8 cellular contexts compared by ENCODE assay signal in genomic region chr11:72736452-72737069, GRCh38. TPM values are rescaled to one million over a fixed set of nuclear protein-coding genes. Genes with fewer than 3 reads are reported as not detected.
DNase-seq lines count a peak whose midpoint lies in the region; ATAC-seq lines count a peak whose summit lies in the region.

No MANE protein-coding gene starts in this region.

- peaks cover 7% of the 10 kb centered on the region for H3K36me3 Mint-ChIP-seq in activated naive CD8-positive, alpha-beta T cell treated with anti-CD3 and anti-CD28 coated beads, Interleukin-2, amount 10 ng/mL, durations not matched to agents 7 days and 5 days

- H3K9me3 Mint-ChIP-seq in activated naive CD8-positive, alpha-beta T cell treated with anti-CD3 and anti-CD28 coated beads, Interleukin-2, amount 10 ng/mL, durations not matched to agents 7 days and 5 days = no peaks in the 10 kb centered on the region

- peak overlapping the region; percentile 100 for H3K27ac Mint-ChIP-seq in activated naive CD8-positive, alpha-beta T cell treated with anti-CD3 and anti-CD28 coated beads, Interleukin-2, amount 10 ng/mL, durations not matched to agents 7 days and 5 days

- no peaks in the 10 kb centered on the region for H3K27me3 ChIP-seq in H7 (ENCODE audit: control insufficient read depth, insufficient read depth, low read length)

- H3K4me3 ChIP-seq in H7 (ENCODE audit: insufficient read depth, low read depth, low read length) = no peak overlapping the region

- DNase-seq in H7 (peak; percentile 51), T-helper 1 cell (peak in 4 of 5 donors; percentile 28 to 87 (median 42)), left lobe of liver (ENCODE audit: low spot score) (no peak), COLO829 (ENCODE audit: low spot score) (no peak), NCI-H1417 treated with DMSO at 0.1 percent for 48 hours (lab: John Stamatoyannopoulos, UW) (no peak), SK-N-DZ (ENCODE audit: low spot score) (no peak)
- DNase-seq in activated naive CD8-positive, alpha-beta T cell treated with anti-CD3 and anti-CD28 coated beads, Interleukin-2, amount 10 ng/mL, durations not matched to agents 7 days and 5 days = peak; percentile 68
- peak; percentile 24 for DNase-seq in stimulated activated CD8-positive, alpha-beta memory T cell treated with anti-CD3 and anti-CD28 coated beads, Interleukin-15, amount 100 ng/mL, for 1 hour (ENCODE audit: low read depth)

- H3K27me3 Mint-ChIP-seq in activated naive CD8-positive, alpha-beta T cell treated with anti-CD3 and anti-CD28 coated beads, Interleukin-2, amount 10 ng/mL, durations not matched to agents 7 days and 5 days = no peaks in the 10 kb centered on the region

- ATAC-seq in activated naive CD8-positive, alpha-beta T cell treated with anti-CD3 and anti-CD28 coated beads, Interleukin-2, amount 10 ng/mL, durations not matched to agents 7 days and 5 days (ENCODE audit: low read depth) = peak; percentile 92
- ATAC-seq in left lobe of liver = peak; percentile 38

- H3K4me3 Mint-ChIP-seq in activated naive CD8-positive, alpha-beta T cell treated with anti-CD3 and anti-CD28 coated beads, Interleukin-2, amount 10 ng/mL, durations not matched to agents 7 days and 5 days = peak overlapping the region; percentile 85

- H3K36me3 ChIP-seq in H7 (replicated peaks; ENCODE audit: control insufficient read depth, insufficient read depth, low read length) = no peaks in the 10 kb centered on the region; the same call in 1 of the 2 replicates

- POLR2A ChIA-PET in activated naive CD8-positive, alpha-beta T cell treated with anti-CD3 and anti-CD28 coated beads, Interleukin-2, amount 10 ng/mL, durations not matched to agents 7 days and 5 days (lab: Charles Lee) = interaction anchor here (0.6 to 3.2 kb wide), 5 partner anchors 14 to 79 kb away, joined by 4 to 13 read pairs (median 6); no protein-coding TSS in a partner anchor

- H3K4me1 Mint-ChIP-seq in activated naive CD8-positive, alpha-beta T cell treated with anti-CD3 and anti-CD28 coated beads, Interleukin-2, amount 10 ng/mL, durations not matched to agents 7 days and 5 days = peaks cover 50% of the 10 kb centered on the region

RNA-seq across cellular contexts. Expression of gene ARAP1, which starts 15.6 kb away (rescaled TPM):
- 85.2 and 85.5 TPM in 2 replicates for total RNA-seq in H7 (2014; rRNA removed; shearing (Covaris generic))
- 100 to 1,000 TPM; 129 to 134 TPM for total RNA-seq in activated naive CD8-positive, alpha-beta T cell treated with anti-CD3 and anti-CD28 coated beads, Interleukin-2, amount 10 ng/mL, durations not matched to agents 7 days and 5 days
- total RNA-seq in left lobe of liver = 37.5 TPM
- 63.6 and 74.0 TPM in 2 replicates for polyA plus RNA-seq in SK-N-DZ (2014; cell fraction: cytosol; rRNA removed)
- 135 and 164 TPM in 2 replicates for polyA plus RNA-seq in SK-N-DZ (2014; cell fraction: nucleus; rRNA removed)

RNA-seq across cellular contexts. Expression of gene STARD10, which starts 57.3 kb away (rescaled TPM):
- 19.3 and 26.8 TPM in 2 replicates for total RNA-seq in H7 (2014; rRNA removed; shearing (Covaris generic))
- 1 to 10 TPM; 7.8 to 8.0 TPM for total RNA-seq in activated naive CD8-positive, alpha-beta T cell treated with anti-CD3 and anti-CD28 coated beads, Interleukin-2, amount 10 ng/mL, durations not matched to agents 7 days and 5 days
- total RNA-seq in left lobe of liver = 493 TPM
- polyA plus RNA-seq in SK-N-DZ (2014; cell fraction: cytosol; rRNA removed) = 30.0 and 37.8 TPM in 2 replicates
- polyA plus RNA-seq in SK-N-DZ (2014; cell fraction: nucleus; rRNA removed) = 20.7 and 34.3 TPM in 2 replicates

Comparison
In these comparisons a context has a peak if more than half of its experiments do, and no peak if none do; other contexts are left out.
1. DNase-seq: peak in H7 (single experiment), T-helper 1 cell (4 of 5), activated naive CD8-positive, alpha-beta T cell treated with anti-CD3 and anti-CD28 coated beads, Interleukin-2, amount 10 ng/mL, durations not matched to agents 7 days and 5 days (single experiment) and stimulated activated CD8-positive, alpha-beta memory T cell treated with anti-CD3 and anti-CD28 coated beads, Interleukin-15, amount 100 ng/mL, for 1 hour (single experiment); none in left lobe of liver (single experiment), COLO829 (single experiment), NCI-H1417 treated with DMSO at 0.1 percent for 48 hours (single experiment) and SK-N-DZ (single experiment).
2. RNA of gene STARD10, which starts 57.3 kb away (total RNA-seq): 493 TPM in left lobe of liver (single experiment); 19.3 to 26.8 TPM in H7 and 7.8 to 8.0 TPM in activated naive CD8-positive, alpha-beta T cell treated with anti-CD3 and anti-CD28 coated beads, Interleukin-2, amount 10 ng/mL, durations not matched to agents 7 days and 5 days; every median in the first group is over 10 times any median in the second.